9 cellular contexts compared by ENCODE assay signal in genomic region chr3:13885704-13886010, GRCh38. TPM values are rescaled to one million over a fixed set of nuclear protein-coding genes. Genes with fewer than 3 reads are reported as not detected.
"Had no signal": no experiment of that assay in that cellular context is flagged by ENCODE, and none has a peak within 500 bp of the region (broad histone marks: within the 10 kb centered on the region; RNA-seq: fewer than 3 reads in every experiment).

No MANE protein-coding gene starts in this region.

- H3K36me3 Mint-ChIP-seq: activated CD4-positive, alpha-beta memory T cell treated with anti-CD3 and anti-CD28 coated beads for 36 hours had no signal

- H3K9me3 Mint-ChIP-seq: activated CD4-positive, alpha-beta memory T cell treated with anti-CD3 and anti-CD28 coated beads for 36 hours; activated naive CD4-positive, alpha-beta T cell treated with anti-CD3 and anti-CD28 coated beads, Interleukin-2, amount 10 ng/mL, durations not matched to agents 7 days and 5 days had no signal

- H3K4me3 Mint-ChIP-seq: activated CD4-positive, alpha-beta memory T cell treated with anti-CD3 and anti-CD28 coated beads for 36 hours; activated naive CD4-positive, alpha-beta T cell treated with anti-CD3 and anti-CD28 coated beads, Interleukin-2, amount 10 ng/mL, durations not matched to agents 7 days and 5 days; stimulated activated naive CD8-positive, alpha-beta T cell treated with anti-CD3 and anti-CD28 coated beads, Interleukin-15, amount 100 ng/mL, for 72 hours had no signal

- H3K27ac Mint-ChIP-seq: activated CD4-positive, alpha-beta memory T cell treated with anti-CD3 and anti-CD28 coated beads for 36 hours; activated naive CD4-positive, alpha-beta T cell treated with anti-CD3 and anti-CD28 coated beads, Interleukin-2, amount 10 ng/mL, durations not matched to agents 7 days and 5 days; stimulated activated naive CD8-positive, alpha-beta T cell treated with anti-CD3 and anti-CD28 coated beads, Interleukin-15, amount 100 ng/mL, for 72 hours had no signal

- H3K27ac ChIP-seq: lower lobe of right lung, right atrium auricular region, skin epidermis had no signal

- DNase-seq: cortex of kidney, hippocampal formation, lower lobe of right lung, midbrain had no signal

RNA-seq across cellular contexts. Expression of gene WNT7A, which starts 5.8 kb away (rescaled TPM):
- total RNA-seq: right atrium auricular region had no signal
